Comparison of ENCODE assay signal across 10 cellular contexts in the genomic region with DNA sequence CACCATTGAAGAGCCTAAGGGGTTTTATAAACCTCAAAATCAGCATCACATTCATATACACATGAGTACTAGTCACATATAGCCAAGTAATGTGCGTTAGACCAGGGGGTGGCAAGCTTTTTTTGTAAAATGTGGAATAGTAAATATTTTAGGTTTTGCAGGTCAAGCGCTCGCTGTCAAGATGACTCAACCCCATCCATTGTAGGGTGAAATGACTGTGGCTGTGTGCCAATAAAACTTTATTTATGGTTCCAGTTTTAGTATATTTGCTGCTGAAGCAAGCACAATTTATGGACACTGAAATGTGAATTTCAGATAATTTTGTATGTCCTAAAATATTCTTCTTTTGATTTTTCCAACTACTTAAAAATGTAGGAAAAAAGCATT. TPM values are rescaled to one million over a fixed set of nuclear protein-coding genes. Genes with fewer than 3 reads are reported as not detected.
DNase-seq lines count a peak whose midpoint lies in the region; ATAC-seq, FAIRE-seq and TF ChIP-seq lines count a peak whose summit lies in the region.
"Had no signal": no experiment of that assay in that cellular context is flagged by ENCODE, and none has a peak within 500 bp of the region (broad histone marks: within the 10 kb centered on the region; RNA-seq: fewer than 3 reads in every experiment).

No MANE protein-coding gene starts in this region.

- no peak for FAIRE-seq in HepG2 (lab: Jason Lieb, UNC)

- H4K20me1 ChIP-seq in HepG2 (ENCODE audit: insufficient read depth, low read length) = no peaks in the 10 kb centered on the region
- no peaks in the 10 kb centered on the region for H4K20me1 ChIP-seq in GM23338 (replicated peaks; ENCODE audit: insufficient read depth)

- POLR2A ChIA-PET in HepG2 (lab: Yijun Ruan, JAX) = no interaction called here

- H3K27ac ChIP-seq in HepG2 (ENCODE audit: extremely low read length, insufficient read depth, low read length) (no peak overlapping the region), right lobe of liver (peak overlapping the region in 1 of 3 donors; percentile 16), ovary (no peak overlapping the region), GM23338 (ENCODE audit: low read depth) (no peak overlapping the region)
- H3K27ac ChIP-seq: parathyroid adenoma had no signal

- TF ChIP-seq CTCF in HepG2 (CRISPR knock-in tag; IDR thresholded peaks at IDR 0.05) (no peak), right lobe of liver (IDR thresholded peaks at IDR 0.05) (no peak), astrocyte of the spinal cord (IDR thresholded peaks at IDR 0.05; ENCODE audit: low read depth, low read length) (no peak), ovary (IDR thresholded peaks at IDR 0.05) (no peak), GM23338 (conservative IDR thresholded peaks at IDR 0.05; ENCODE audit: low read depth in 2 of 2) (no peak)

- TF ChIP-seq RAD21 in HepG2 (CRISPR knock-in tag; IDR thresholded peaks at IDR 0.05) = no peak

- CTCF ChIA-PET in HepG2 (lab: Yijun Ruan, JAX; ENCODE audit: low intra/inter-chr PET ratio, low total read pairs) = no interaction called here

- H3K4me3 Mint-ChIP-seq in memory B cell (no peak overlapping the region), GM23338 (no peak overlapping the region)

- H3K4me3 ChIP-seq in HepG2 (replicated peaks in 1 of 3; ENCODE audit: insufficient read depth in 1 of 3, low read depth in 2 of 3, low read length in 3 of 3) = no peak overlapping the region
- H3K4me3 ChIP-seq in right lobe of liver = no peak overlapping the region
- no peak overlapping the region for H3K4me3 ChIP-seq in astrocyte of the spinal cord (ENCODE audit: low read depth, low read length)
- no peak overlapping the region for H3K4me3 ChIP-seq in ovary
- no peak overlapping the region for H3K4me3 ChIP-seq in GM23338

- H3K4me1 ChIP-seq in HepG2 (ENCODE audit: insufficient read depth, low read length) = peaks cover 45% of the 10 kb centered on the region
- peaks cover 0 to 17% (median 1%) of the 10 kb centered on the region in 4 donors for H3K4me1 ChIP-seq in right lobe of liver
- H3K4me1 ChIP-seq in ovary (ENCODE audit: insufficient read depth) = peaks cover 15% of the 10 kb centered on the region
- H3K4me1 ChIP-seq in GM23338 (ENCODE audit: insufficient read depth) = peaks cover 26% of the 10 kb centered on the region

- no peak for DNase-seq in HepG2 (ENCODE audit: low spot score)
- DNase-seq in right lobe of liver = no peak
- DNase-seq in astrocyte of the spinal cord (ENCODE audit: low read depth, low spot score) = peak; percentile 65
- no peak for DNase-seq in memory B cell (ENCODE audit: low spot score in 2 of 2)
- DNase-seq in ovary = no peak
- DNase-seq in hypothalamus (lab: John Stamatoyannopoulos, UW) = no peak
- DNase-seq in GM23338 (ENCODE audit: low spot score) = no peak
- no peak for DNase-seq in pons (ENCODE audit: low spot score)
- DNase-seq: NCI-H1694 had no signal

- in situ Hi-C loops in HepG2 (cut with HindIII; ENCODE audit: extremely low pct_ligation_motif_present, low pct_unique_long_range_greater_than_20kb) = no loop called here
- in situ Hi-C loops in astrocyte of the spinal cord (cut with HindIII; ENCODE audit: low sequenced_read_pairs) = no loop called here

- H3K27me3 ChIP-seq in HepG2 (ENCODE audit: control insufficient read depth in 1 of 2, insufficient read depth in 2 of 2, low read length in 2 of 2) (peaks cover 0 to 5% of the 10 kb centered on the region in 2 experiments; a peak in 2 of 5 replicates), right lobe of liver (no peaks in the 10 kb centered on the region), ovary (no peaks in the 10 kb centered on the region), GM23338 (ENCODE audit: insufficient read depth) (peaks cover 12% of the 10 kb centered on the region; the same call in 1 of the 2 replicates)

- H3K36me3 ChIP-seq in HepG2 (replicated peaks in 1 of 2; ENCODE audit: control insufficient read depth in 1 of 2, insufficient read depth in 2 of 2, low read length in 2 of 2) (no peaks in the 10 kb centered on the region), right lobe of liver (no peaks in the 10 kb centered on the region), ovary (no peaks in the 10 kb centered on the region), GM23338 (ENCODE audit: insufficient read depth) (no peaks in the 10 kb centered on the region)

- ATAC-seq in HepG2 = no peak
- ATAC-seq in right lobe of liver = no peak
- no peak for ATAC-seq in memory B cell (ENCODE audit: low read depth)
- no peak for ATAC-seq in GM23338

- H3K27ac Mint-ChIP-seq in memory B cell (peak overlapping the region; percentile 54), GM23338 (no peak overlapping the region)

- intact Hi-C loops in HepG2 (cut with micrococcal nuclease; ENCODE audit: unreplicated experiment) = no loop called here
- intact Hi-C loops in right lobe of liver (cut with DNase I) = no loop called here
- intact Hi-C loops in ovary (cut with DNase I) = no loop called here

- TF ChIP-seq POLR2A in HepG2 (IDR thresholded peaks at IDR 0.05; ENCODE audit: insufficient read depth in 1 of 2, low read depth in 2 of 2, low read length in 2 of 2) = no peak
- TF ChIP-seq POLR2A in right lobe of liver (IDR thresholded peaks at IDR 0.05) = no peak
- no peak for TF ChIP-seq POLR2A in ovary (IDR thresholded peaks at IDR 0.05)

- BruUV-seq in HepG2 (replicated peaks; lab: Mats Ljungman, UMichigan) = no TSS peak

- H3K9me3 ChIP-seq in HepG2 (ENCODE audit: low read length) (no peaks in the 10 kb centered on the region), right lobe of liver (no peaks in the 10 kb centered on the region), ovary (no peaks in the 10 kb centered on the region)

- H3K27me3 Mint-ChIP-seq in memory B cell (no peaks in the 10 kb centered on the region), GM23338 (ENCODE audit: insufficient read depth, low read depth, poor library complexity) (peaks cover 22% of the 10 kb centered on the region)

- H3K36me3 Mint-ChIP-seq in memory B cell (no peaks in the 10 kb centered on the region), GM23338 (ENCODE audit: low read depth) (no peaks in the 10 kb centered on the region)

- H3K4me2 ChIP-seq in HepG2 (ENCODE audit: low read depth, low read length) = no peak overlapping the region
- no peak overlapping the region for H3K4me2 ChIP-seq in GM23338

- H3K9me3 Mint-ChIP-seq in memory B cell (no peaks in the 10 kb centered on the region), GM23338 (no peaks in the 10 kb centered on the region)

- H3K9me2 ChIP-seq in GM23338 (ENCODE audit: insufficient read depth) = 0 out of 2 replicates have a peak, but pooled peaks cover 3% of the 10 kb centered on the region

- WGBS in HepG2 (ENCODE audit: low lambda C conversion rate) = 60% methylated on average over 3 of the region's 3 CpGs
- 66% methylated on average over 3 of the region's 3 CpGs for WGBS in right lobe of liver (ENCODE audit: insufficient coverage, low coverage, low lambda C conversion rate, missing lambda C conversion rate)
- 35 to 51% (median 45%) methylated on average over 3 of the region's 3 CpGs for WGBS in ovary, 3 donors

- no peak overlapping the region for H3K9ac ChIP-seq in HepG2 (ENCODE audit: insufficient read depth, low read depth, low read length)
- H3K9ac ChIP-seq: parathyroid adenoma had no signal

- TF ChIP-seq EP300 in HepG2 (IDR thresholded peaks at IDR 0.05; ENCODE audit: low read depth in 2 of 2, low read length in 2 of 2) = no peak
- no peak for TF ChIP-seq EP300 in HepG2 (CRISPR knock-in tag; IDR thresholded peaks at IDR 0.05; ENCODE audit: borderline replicate concordance)
- no peak for TF ChIP-seq EP300 in ovary (IDR thresholded peaks at IDR 0.05)

- peaks cover 26% of the 10 kb centered on the region for H3K4me1 Mint-ChIP-seq in memory B cell
- peaks cover 30% of the 10 kb centered on the region for H3K4me1 Mint-ChIP-seq in GM23338

- no peak overlapping the region for H2AFZ ChIP-seq in HepG2 (ENCODE audit: low read length)
- H2AFZ ChIP-seq in GM23338 = no peak overlapping the region
- H2AFZ ChIP-seq: parathyroid adenoma had no signal

- H3F3A ChIP-seq in GM23338 (replicated peaks; ENCODE audit: low read depth) = no peaks in the 10 kb centered on the region

- H3K79me2 ChIP-seq in HepG2 (ENCODE audit: insufficient read depth, low read length) (no peaks in the 10 kb centered on the region), GM23338 (replicated peaks; ENCODE audit: insufficient read depth) (no peaks in the 10 kb centered on the region)
- H3K79me2 ChIP-seq: parathyroid adenoma had no signal

RNA-seq across cellular contexts. Expression of a gene that starts 21.6 kb away (rescaled TPM):
- total RNA-seq in HepG2 (2016; rRNA removed; fragmentation: Illumina TruSeq; extraction: Trizol) = 1.3 and 2.8 TPM in 2 replicates
- 2.6 and 7.1 TPM in 2 replicates for total RNA-seq in HepG2 (2016; cell fraction: cytosol; rRNA removed; fragmentation: Illumina TruSeq; extraction: Trizol; ENCODE audit: low read depth)
- 1.5 and 2.5 TPM in 2 replicates for total RNA-seq in HepG2 (2016; cell fraction: insoluble cytoplasmic fraction; rRNA removed; fragmentation: Illumina TruSeq; extraction: Trizol)
- 1.8 and 2.4 TPM in 2 replicates for total RNA-seq in HepG2 (2016; cell fraction: membrane; rRNA removed; fragmentation: Illumina TruSeq; extraction: Trizol)
- 2.4 and 3.9 TPM in 2 replicates for total RNA-seq in HepG2 (2016; cell fraction: nucleus; rRNA removed; fragmentation: Illumina TruSeq; extraction: Trizol)
- 2.4 and 3.3 TPM in 2 replicates for polyA plus RNA-seq in HepG2 (2011; rRNA removed)
- 1.5 and 2.4 TPM in 2 replicates for polyA plus RNA-seq in HepG2 (2011; cell fraction: cytosol; rRNA removed)
- 3.3 and 4.9 TPM in 2 replicates for polyA plus RNA-seq in HepG2 (2011; cell fraction: nucleus; rRNA removed)
- 1.1 and 2.1 TPM in 2 replicates for polyA plus RNA-seq in HepG2 (2012)
- polyA plus RNA-seq in HepG2 (2016; cell fraction: cytosol; fragmentation: Illumina TruSeq; extraction: Trizol; ENCODE audit: low read depth) = 3.0 and 3.6 TPM in 2 replicates
- polyA plus RNA-seq in HepG2 (2016; cell fraction: insoluble cytoplasmic fraction; fragmentation: Illumina TruSeq; extraction: Trizol; ENCODE audit: low read depth) = 1.2 and 1.3 TPM in 2 replicates
- polyA plus RNA-seq in HepG2 (2016; cell fraction: membrane; fragmentation: Illumina TruSeq; extraction: Trizol; ENCODE audit: low read depth) = 1.8 and 2.9 TPM in 2 replicates
- 3.0 and 6.2 TPM in 2 replicates for polyA plus RNA-seq in HepG2 (2016; cell fraction: nucleus; fragmentation: Illumina TruSeq; extraction: Trizol; ENCODE audit: insufficient read depth, low read depth)
- 5.3 and 9.1 TPM in 2 replicates for polyA minus RNA-seq in HepG2 (2011; rRNA and poly(A)+ RNA removed; ENCODE audit: low replicate concordance)
- 1.3 and 3.3 TPM in 2 replicates for polyA minus RNA-seq in HepG2 (2011; cell fraction: cytosol; rRNA and poly(A)+ RNA removed)
- 3.6 and 6.2 TPM in 2 replicates for polyA minus RNA-seq in HepG2 (2011; cell fraction: nucleus; rRNA and poly(A)+ RNA removed)
- 1 to 10 TPM; 1.6 to 2.9 (median 1.9) TPM for total RNA-seq in right lobe of liver
- 10 to 100 TPM in 6 of 7 donors, 1 to 10 TPM in 1; 9.7 to 31.2 (median 14.1) TPM for total RNA-seq in ovary
- 10 to 100 TPM in 1 of 2 donors, 1 to 10 TPM in 1; 5.9 to 10.7 TPM for polyA plus RNA-seq in ovary
- 4.6 and 5.2 TPM in 2 replicates for total RNA-seq in GM23338 (2014; rRNA removed; shearing (Covaris generic))
- 11.5 and 13.0 TPM in 2 replicates for polyA plus RNA-seq in GM23338 (2016; fragmentation: Nextera tagmentation; extraction: Ambion mirVana)

RNA-seq across cellular contexts. Expression of a gene that starts 46.8 kb away (rescaled TPM):
- not detected in 2 replicates for total RNA-seq in HepG2 (2016; rRNA removed; fragmentation: Illumina TruSeq; extraction: Trizol)
- total RNA-seq in HepG2 (2016; cell fraction: cytosol; rRNA removed; fragmentation: Illumina TruSeq; extraction: Trizol; ENCODE audit: low read depth) = not detected in 2 replicates
- total RNA-seq in HepG2 (2016; cell fraction: insoluble cytoplasmic fraction; rRNA removed; fragmentation: Illumina TruSeq; extraction: Trizol) = not detected in 2 replicates
- not detected in 2 replicates for total RNA-seq in HepG2 (2016; cell fraction: membrane; rRNA removed; fragmentation: Illumina TruSeq; extraction: Trizol)
- total RNA-seq in HepG2 (2016; cell fraction: nucleus; rRNA removed; fragmentation: Illumina TruSeq; extraction: Trizol) = not detected in 2 replicates
- polyA plus RNA-seq in HepG2 (2011; rRNA removed) = not detected in 2 replicates
- not detected in 2 replicates for polyA plus RNA-seq in HepG2 (2011; cell fraction: cytosol; rRNA removed)
- not detected in 2 replicates for polyA plus RNA-seq in HepG2 (2011; cell fraction: nucleus; rRNA removed)
- polyA plus RNA-seq in HepG2 (2012) = 0.35 and 0.60 TPM in 2 replicates
- polyA plus RNA-seq in HepG2 (2016; cell fraction: cytosol; fragmentation: Illumina TruSeq; extraction: Trizol; ENCODE audit: low read depth) = not detected in 2 replicates
- polyA plus RNA-seq in HepG2 (2016; cell fraction: insoluble cytoplasmic fraction; fragmentation: Illumina TruSeq; extraction: Trizol; ENCODE audit: low read depth) = not detected in 2 replicates
- not detected in 2 replicates for polyA plus RNA-seq in HepG2 (2016; cell fraction: membrane; fragmentation: Illumina TruSeq; extraction: Trizol; ENCODE audit: low read depth)
- not detected in 2 replicates for polyA plus RNA-seq in HepG2 (2016; cell fraction: nucleus; fragmentation: Illumina TruSeq; extraction: Trizol; ENCODE audit: insufficient read depth, low read depth)
- not detected in 2 replicates for polyA minus RNA-seq in HepG2 (2011; rRNA and poly(A)+ RNA removed; ENCODE audit: low replicate concordance)
- not detected in 2 replicates for polyA minus RNA-seq in HepG2 (2011; cell fraction: cytosol; rRNA and poly(A)+ RNA removed)
- polyA minus RNA-seq in HepG2 (2011; cell fraction: nucleus; rRNA and poly(A)+ RNA removed) = not detected in 2 replicates
- not detected for total RNA-seq in right lobe of liver
- total RNA-seq in ovary = not detected
- polyA plus RNA-seq in ovary = under 1 TPM in 1 of 2 donors, not detected in 1; 0.37 TPM
- not detected in 2 replicates for total RNA-seq in GM23338 (2014; rRNA removed; shearing (Covaris generic))
- not detected in 2 replicates for polyA plus RNA-seq in GM23338 (2016; fragmentation: Nextera tagmentation; extraction: Ambion mirVana)
